ENCODE assay signal across 10 cellular contexts in genomic region chr10:5449823-5450222, GRCh38. TPM values are rescaled to one million over a fixed set of nuclear protein-coding genes. Genes with fewer than 3 reads are reported as not detected.
DNase-seq lines count a peak whose midpoint lies in the region; ATAC-seq and TF ChIP-seq lines count a peak whose summit lies in the region.
"Had no signal": no experiment of that assay in that cellular context is flagged by ENCODE, and none has a peak within 500 bp of the region (broad histone marks: within the 10 kb centered on the region; RNA-seq: fewer than 3 reads in every experiment).

No MANE protein-coding gene starts in this region.

- H3K4me3 Mint-ChIP-seq in H9, result peak overlapping the region in 1 of 2 experiments; percentile 65; a peak in 2 of 5 replicates

- H2BK12ac ChIP-seq in H9 (ENCODE audit: insufficient read length, low read depth, low read length), result no peak overlapping the region

- no peak overlapping the region for H2BK120ac ChIP-seq in H9 (ENCODE audit: low read depth, low read length, poor library complexity, severe bottlenecking)

- H3K27me3 Mint-ChIP-seq in H9 (ENCODE audit: low read depth), result no peaks in the 10 kb centered on the region
- H3K27me3 Mint-ChIP-seq: IgD-negative memory B cell had no signal

- H2AK5ac ChIP-seq in H9 (ENCODE audit: insufficient read length, low read length), result no peak overlapping the region

- peaks cover 28 to 29% of the 10 kb centered on the region in 2 experiments for H3K4me1 Mint-ChIP-seq in H9

- H3K18ac ChIP-seq in H9 (ENCODE audit: insufficient read length, low read depth, low read length), result no peak overlapping the region

- H2BK5ac ChIP-seq in H9 (ENCODE audit: insufficient read length, low read length), result no peak overlapping the region

- no peaks in the 10 kb centered on the region for H3K23me2 ChIP-seq in H9 (ENCODE audit: insufficient read length, low read depth, low read length, poor library complexity, severe bottlenecking)

- H2BK20ac ChIP-seq in H9 (ENCODE audit: low read depth, low read length, poor library complexity, severe bottlenecking), result no peak overlapping the region

- TF ChIP-seq CTCF in H9 (conservative IDR thresholded peaks at IDR 0.05) (no peak; the same call in 2 of the 3 replicates), astrocyte of the spinal cord (IDR thresholded peaks at IDR 0.05; ENCODE audit: low read depth, low read length) (peak; percentile 16)

- no peaks in the 10 kb centered on the region for H4K20me1 ChIP-seq in H9 (ENCODE audit: control insufficient read depth, insufficient read depth, insufficient read length)

- H4K8ac ChIP-seq in H9 (replicated peaks; ENCODE audit: insufficient read length, low read depth, low read length), result no peak overlapping the region

- no peak overlapping the region for H3T11ph ChIP-seq in H9 (ENCODE audit: low read length)

- H3K79me1 ChIP-seq in H9 (ENCODE audit: insufficient read depth, low read depth, low read length, poor library complexity, severe bottlenecking), result no peaks in the 10 kb centered on the region

- H3K9me3 ChIP-seq in H9 (ENCODE audit: control insufficient read depth, low read depth, low read length), result no peaks in the 10 kb centered on the region

- no peak for ATAC-seq in HG02870 (IDR thresholded peaks at IDR 0.05; ENCODE audit: unreplicated experiment)

- H3K4ac ChIP-seq in H9 (ENCODE audit: low read depth, low read length), result no peak overlapping the region

- no peak overlapping the region for H3K9ac ChIP-seq in H9 (ENCODE audit: extremely low read depth, insufficient read length, low read length)

- no peak overlapping the region for H3K23ac ChIP-seq in H9 (ENCODE audit: insufficient read length, low read depth, low read length)

- H3K27me3 ChIP-seq in H9 (ENCODE audit: insufficient read depth, low read length), result no peaks in the 10 kb centered on the region

- no peak overlapping the region for H3K14ac ChIP-seq in H9 (ENCODE audit: insufficient read depth, low read length)

- H3K56ac ChIP-seq in H9 (ENCODE audit: insufficient read length, low read depth, low read length), result no peak overlapping the region

- H3K36me3 Mint-ChIP-seq in H9 (ENCODE audit: insufficient read depth in 1 of 3, low read depth in 3 of 3), result peaks cover 33 to 35% (median 34%) of the 10 kb centered on the region in 3 experiments
- H3K36me3 Mint-ChIP-seq: IgD-negative memory B cell had no signal

- H2AFZ ChIP-seq in H9 (ENCODE audit: low read length), result no peak overlapping the region

- H2BK15ac ChIP-seq in H9 (ENCODE audit: low read depth, low read length), result no peak overlapping the region

- no CpG with 5 or more reads among the region's 8 CpGs for WGBS in H9 (ENCODE audit: extremely low coverage, insufficient read length, low lambda C conversion rate)

- no peak overlapping the region for H4K91ac ChIP-seq in H9 (ENCODE audit: insufficient read length, low read depth, low read length)

- no peaks in the 10 kb centered on the region; the same call in 1 of the 2 replicates for H3K4me1 ChIP-seq in H9 (ENCODE audit: insufficient read depth, low read length)

- H3K4me3 ChIP-seq in astrocyte of the spinal cord (ENCODE audit: low read depth, low read length), result peak overlapping the region; percentile 1
- H3K4me3 ChIP-seq in skeletal muscle cell (ENCODE audit: low read depth, low read length), result peak overlapping the region; percentile 67

- H3K27ac ChIP-seq in H9 (ENCODE audit: insufficient read length, low read depth, low read length), result no peak overlapping the region

- in situ Hi-C loops in astrocyte of the spinal cord (cut with HindIII; ENCODE audit: low sequenced_read_pairs), result no loop called here

- H3K27ac Mint-ChIP-seq in H9, result peak overlapping the region; percentile 85 to 96 (median 91); a peak in 5 of 7 replicates

- peaks cover 14% of the 10 kb centered on the region; the same call in 1 of the 2 replicates for H3K79me2 ChIP-seq in H9 (ENCODE audit: insufficient read depth, low read length)

- H3K9me3 Mint-ChIP-seq in H9, result no peaks in the 10 kb centered on the region
- H3K9me3 Mint-ChIP-seq: IgD-negative memory B cell had no signal

- H3K4me2 ChIP-seq in H9 (ENCODE audit: insufficient read depth, insufficient read length, low read length), result no peak overlapping the region

- DNase-seq in H9 (no peak), astrocyte of the spinal cord (ENCODE audit: low read depth, low spot score) (peak; percentile 73), hepatic stellate cell (ENCODE audit: low spot score) (peak; percentile 39), skeletal muscle cell (ENCODE audit: low read depth) (peak; percentile 82), NCI-H1105 (lab: John Stamatoyannopoulos, UW) (no peak), anterior cingulate cortex (lab: John Stamatoyannopoulos, UW) (no peak), NCI-H1694 (lab: John Stamatoyannopoulos, UW) (no peak)
- DNase-seq: stimulated activated CD4-positive, alpha-beta T cell treated with anti-CD3 and anti-CD28 coated beads, Interleukin-4, amount 100 ng/mL, for 24 hours had no signal

- H4K5ac ChIP-seq in H9 (ENCODE audit: insufficient read length, low read depth, low read length), result no peak overlapping the region

RNA-seq across cellular contexts. Expression of gene NET1, which starts 37.5 kb away (rescaled TPM):
- 50.6 and 57.5 TPM in 2 replicates for total RNA-seq in H9 (2021)

RNA-seq across cellular contexts. Expression of gene TUBAL3, which starts 45.2 kb away (rescaled TPM):
- not detected in 2 replicates for total RNA-seq in H9 (2021)

RNA-seq across cellular contexts. Expression of gene CALML5, which starts 49.5 kb away (rescaled TPM):
- total RNA-seq in H9 (2021), result not detected in 2 replicates

Comparison
In these comparisons a context has a peak if more than half of its experiments do, and no peak if none do; other contexts are left out.
1. DNase-seq: peak in astrocyte of the spinal cord (single experiment), hepatic stellate cell (single experiment) and skeletal muscle cell (single experiment); none in H9 (single experiment), NCI-H1105 (single experiment), anterior cingulate cortex (0 of 58) and NCI-H1694 (single experiment).